In the genomic region with DNA sequence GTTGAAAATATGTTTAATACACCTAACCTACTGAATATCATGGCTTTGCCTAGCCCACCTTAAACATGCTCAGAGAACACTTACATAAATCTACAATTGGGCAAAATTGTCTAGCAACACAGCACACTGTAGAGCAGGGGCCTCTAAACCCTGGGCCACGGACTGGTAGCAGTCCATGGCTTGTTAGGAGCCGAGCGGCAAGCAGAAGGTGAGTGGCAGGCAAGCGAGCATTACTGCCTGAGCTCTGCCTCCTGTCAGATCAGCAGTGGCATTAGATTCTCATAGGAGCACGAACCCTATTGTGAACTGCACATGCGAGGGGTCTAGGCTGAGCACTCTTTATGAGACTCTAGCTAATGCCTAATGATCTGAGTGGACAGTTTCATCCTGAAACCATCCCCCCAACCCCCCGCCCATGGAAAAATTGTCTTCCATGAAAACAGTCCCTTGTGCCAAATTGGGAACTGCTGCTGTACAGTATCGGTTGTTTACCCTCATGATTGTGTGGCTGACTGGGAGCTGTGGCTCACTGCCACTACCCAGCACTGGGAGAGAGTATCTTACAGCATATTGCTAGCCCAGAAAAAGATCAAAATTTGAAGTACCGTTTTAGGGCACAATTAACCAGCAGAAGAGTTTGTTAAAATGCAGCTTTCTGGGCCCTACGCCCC, we compare ENCODE assay signal across 9 cellular contexts. TPM values are rescaled to one million over a fixed set of nuclear protein-coding genes. Genes with fewer than 3 reads are reported as not detected.
DNase-seq lines count a peak whose midpoint lies in the region; ATAC-seq and TF ChIP-seq lines count a peak whose summit lies in the region.
"Had no signal": no experiment of that assay in that cellular context is flagged by ENCODE, and none has a peak within 500 bp of the region (broad histone marks: within the 10 kb centered on the region; RNA-seq: fewer than 3 reads in every experiment).

No MANE protein-coding gene starts in this region.

- H3K27ac Mint-ChIP-seq in stimulated activated effector memory CD8-positive, alpha-beta T cell treated with anti-CD3 and anti-CD28 coated beads, Interleukin-12 subunit alpha, Interleukin-12 subunit beta, amount 100 ng/mL, for 72 hours = no peak overlapping the region
- H3K27ac Mint-ChIP-seq in endodermal cell = no peak overlapping the region

- peaks cover 6% of the 10 kb centered on the region for H3K4me1 Mint-ChIP-seq in stimulated activated effector memory CD8-positive, alpha-beta T cell treated with anti-CD3 and anti-CD28 coated beads, Interleukin-12 subunit alpha, Interleukin-12 subunit beta, amount 100 ng/mL, for 72 hours
- peaks cover 10% of the 10 kb centered on the region for H3K4me1 Mint-ChIP-seq in endodermal cell

- H3K27me3 ChIP-seq in gastroesophageal sphincter (no peaks in the 10 kb centered on the region), gastrocnemius medialis (no peaks in the 10 kb centered on the region), endodermal cell (ENCODE audit: control insufficient read depth, insufficient read depth, low read length, poor library complexity, severe bottlenecking) (no peaks in the 10 kb centered on the region)

- H3K9ac ChIP-seq in endodermal cell (ENCODE audit: extremely low read depth, low read length, poor library complexity, severe bottlenecking) = no peak overlapping the region

- peaks cover 0 to under 1% of the 10 kb centered on the region in 2 donors for H3K36me3 ChIP-seq in gastroesophageal sphincter
- H3K36me3 ChIP-seq in gastrocnemius medialis = no peaks in the 10 kb centered on the region
- no peaks in the 10 kb centered on the region for H3K36me3 ChIP-seq in endodermal cell (ENCODE audit: control insufficient read depth, insufficient read depth, low read length)

- no peaks in the 10 kb centered on the region for H3K36me3 Mint-ChIP-seq in stimulated activated effector memory CD8-positive, alpha-beta T cell treated with anti-CD3 and anti-CD28 coated beads, Interleukin-12 subunit alpha, Interleukin-12 subunit beta, amount 100 ng/mL, for 72 hours
- no peaks in the 10 kb centered on the region for H3K36me3 Mint-ChIP-seq in endodermal cell (ENCODE audit: low read depth)

- no peak for TF ChIP-seq EP300 in gastroesophageal sphincter (IDR thresholded peaks at IDR 0.05)

- TF ChIP-seq CTCF in gastroesophageal sphincter (IDR thresholded peaks at IDR 0.05) = no peak
- no peak for TF ChIP-seq CTCF in gastrocnemius medialis (IDR thresholded peaks at IDR 0.05 in 4 of 5, conservative IDR thresholded peaks at IDR 0.05 in 1 of 5)
- no peak for TF ChIP-seq CTCF in endodermal cell (conservative IDR thresholded peaks at IDR 0.05)

- H3K4me1 ChIP-seq in gastroesophageal sphincter (peaks cover 20 to 62% (median 21%) of the 10 kb centered on the region in 3 donors), gastrocnemius medialis (peaks cover 45 to 52% of the 10 kb centered on the region in 2 donors), endodermal cell (ENCODE audit: control insufficient read depth, insufficient read depth, low read length) (no peaks in the 10 kb centered on the region)

- in situ Hi-C loops in gastrocnemius medialis (cut with MboI; ENCODE audit: low sequenced_read_pairs in 4 of 4) = loop anchor here (5.0 to 25.0 kb wide), 3 partner anchors 219 to 409 kb away; no protein-coding TSS in a partner anchor

- peaks cover 0 to 2% (median 0%) of the 10 kb centered on the region in 3 donors for H3K9me3 ChIP-seq in gastroesophageal sphincter
- no peaks in the 10 kb centered on the region for H3K9me3 ChIP-seq in gastrocnemius medialis
- H3K9me3 ChIP-seq in endodermal cell (ENCODE audit: control insufficient read depth, low read length) = no peaks in the 10 kb centered on the region

- H3K4me3 Mint-ChIP-seq in stimulated activated effector memory CD8-positive, alpha-beta T cell treated with anti-CD3 and anti-CD28 coated beads, Interleukin-12 subunit alpha, Interleukin-12 subunit beta, amount 100 ng/mL, for 72 hours = no peak overlapping the region
- no peak overlapping the region for H3K4me3 Mint-ChIP-seq in endodermal cell

- 23 to 27% methylated on average over 3 to 8 of the region's 10 CpGs for WGBS in gastroesophageal sphincter (ENCODE audit: low coverage in 1 of 2), 2 donors
- 78 to 82% methylated on average over 10 of the region's 10 CpGs for WGBS in endodermal cell (ENCODE audit: insufficient coverage in 1 of 2, insufficient read length in 1 of 2), 2 experiments

- TF ChIP-seq POLR2A in gastroesophageal sphincter (IDR thresholded peaks at IDR 0.05) = no peak
- TF ChIP-seq POLR2A in gastrocnemius medialis (IDR thresholded peaks at IDR 0.05) = no peak

- H3K4me3 ChIP-seq in gastroesophageal sphincter = peak overlapping the region in 1 of 2 donors; percentile 26
- no peak overlapping the region for H3K4me3 ChIP-seq in gastrocnemius medialis
- no peak overlapping the region for H3K4me3 ChIP-seq in endodermal cell (ENCODE audit: low read length)

- no peaks in the 10 kb centered on the region for H3K27me3 Mint-ChIP-seq in endodermal cell (ENCODE audit: insufficient read depth)

- ATAC-seq in GM18861 (IDR thresholded peaks at IDR 0.05; ENCODE audit: unreplicated experiment) (peak; percentile 19), gastroesophageal sphincter (peak; percentile 42), gastrocnemius medialis (peak; percentile 21 to 45)
- ATAC-seq in stimulated activated effector memory CD8-positive, alpha-beta T cell treated with anti-CD3 and anti-CD28 coated beads, Interleukin-12 subunit alpha, Interleukin-12 subunit beta, amount 100 ng/mL, for 72 hours = no peak

- H3K27ac ChIP-seq in gastroesophageal sphincter = peak overlapping the region; percentile 79 to 86 (median 82)
- peak overlapping the region; percentile 61 to 79 (median 72) for H3K27ac ChIP-seq in gastrocnemius medialis
- H3K27ac ChIP-seq in endodermal cell (ENCODE audit: low read depth, low read length) = no peak overlapping the region

- DNase-seq in NCI-H69 (lab: John Stamatoyannopoulos, UW) = peak; percentile 41
- DNase-seq in gastrocnemius medialis = no peak
- DNase-seq in NCI-H1436 treated with DMSO at 0.1 percent for 48 hours (lab: John Stamatoyannopoulos, UW) = no peak
- no peak for DNase-seq in NCI-H2227 (lab: John Stamatoyannopoulos, UW; ENCODE audit: unreplicated experiment)
- no peak for DNase-seq in stimulated activated effector memory CD8-positive, alpha-beta T cell treated with anti-CD3 and anti-CD28 coated beads, Interleukin-12 subunit alpha, Interleukin-12 subunit beta, amount 100 ng/mL, for 72 hours (ENCODE audit: low spot score in 2 of 2)
- no peak for DNase-seq in endodermal cell
- DNase-seq: activated CD4-positive, alpha-beta T cell treated with anti-CD3 and anti-CD28 coated beads for 48 hours had no signal

- intact Hi-C loops in gastrocnemius medialis (cut with DNase I; ENCODE audit: low total_unique reads) = loop anchor here (1.0 to 5.0 kb wide), 3 partner anchors 219 to 411 kb away; no protein-coding TSS in a partner anchor

- H3K9me3 Mint-ChIP-seq in stimulated activated effector memory CD8-positive, alpha-beta T cell treated with anti-CD3 and anti-CD28 coated beads, Interleukin-12 subunit alpha, Interleukin-12 subunit beta, amount 100 ng/mL, for 72 hours = no peaks in the 10 kb centered on the region
- no peaks in the 10 kb centered on the region for H3K9me3 Mint-ChIP-seq in endodermal cell

RNA-seq across cellular contexts. Expression of a gene that starts 26.1 kb away (rescaled TPM):
- total RNA-seq in gastroesophageal sphincter (10 to 100 TPM; 15.2 to 20.8 (median 16.6) TPM), gastrocnemius medialis (10 to 100 TPM; 23.2 to 89.5 (median 67.6) TPM), endodermal cell (10 to 100 TPM; 48.5 to 50.8 TPM)
- 48.6 TPM for polyA plus RNA-seq in endodermal cell (2013, experiment 1 of 2)
- polyA plus RNA-seq in endodermal cell (2013, experiment 2 of 2) = 40.0 TPM
